Comparison of ENCODE assay signal across 10 cellular contexts in genomic region chr6:26030716-26031115, GRCh38. TPM values are rescaled to one million over a fixed set of nuclear protein-coding genes. Genes with fewer than 3 reads are reported as not detected.
DNase-seq lines count a peak whose midpoint lies in the region; ATAC-seq, FAIRE-seq and TF ChIP-seq lines count a peak whose summit lies in the region.
"Had no signal": no experiment of that assay in that cellular context is flagged by ENCODE, and none has a peak within 500 bp of the region (broad histone marks: within the 10 kb centered on the region; RNA-seq: fewer than 3 reads in every experiment).

No MANE protein-coding gene starts in this region.

- no peak for DNase-seq in activated naive CD4-positive, alpha-beta T cell treated with anti-CD3 and anti-CD28 coated beads, Interleukin-2, amount 10 ng/mL, durations not matched to agents 7 days and 5 days
- no peak for DNase-seq in activated naive CD4-positive, alpha-beta T cell treated with Interleukin-2 at 50 U/mL for 16 hours
- peak; percentile 50 for DNase-seq in NCI-H526 treated with DMSO at 0.1 percent for 48 hours (lab: John Stamatoyannopoulos, UW)
- DNase-seq in GM12878 (ENCODE audit: low read depth, low spot score): no peak
- no peak for DNase-seq in stimulated activated effector memory CD8-positive, alpha-beta T cell treated with anti-CD3 and anti-CD28 coated beads, Interleukin-12 subunit alpha, Interleukin-12 subunit beta, amount 100 ng/mL, for 72 hours (ENCODE audit: low spot score in 2 of 2)
- no peak for DNase-seq in foreskin melanocyte
- no peak for DNase-seq in NCI-H510A treated with DMSO at 0.1 percent for 48 hours (lab: John Stamatoyannopoulos, UW)
- DNase-seq: CD4-positive, alpha-beta memory T cell had no signal

- ATAC-seq in GM12878 (no peak), HG03175 (IDR thresholded peaks at IDR 0.05; ENCODE audit: unreplicated experiment) (no peak)
- ATAC-seq in stimulated activated effector memory CD8-positive, alpha-beta T cell treated with anti-CD3 and anti-CD28 coated beads, Interleukin-12 subunit alpha, Interleukin-12 subunit beta, amount 100 ng/mL, for 72 hours: no peak

- peak overlapping the region; percentile 89 for H3K4me3 Mint-ChIP-seq in activated naive CD4-positive, alpha-beta T cell treated with anti-CD3 and anti-CD28 coated beads, Interleukin-2, amount 10 ng/mL, durations not matched to agents 7 days and 5 days
- H3K4me3 Mint-ChIP-seq in stimulated activated effector memory CD8-positive, alpha-beta T cell treated with anti-CD3 and anti-CD28 coated beads, Interleukin-12 subunit alpha, Interleukin-12 subunit beta, amount 100 ng/mL, for 72 hours: peak overlapping the region; percentile 86

- no peak for TF ChIP-seq CTCF in GM12878 (IDR thresholded peaks at IDR 0.05 in 2 of 3, conservative IDR thresholded peaks at IDR 0.05 in 1 of 3; ENCODE audit: control insufficient read depth in 2 of 3, extremely low read depth in 1 of 3, insufficient read depth in 1 of 3, low read depth in 3 of 3, low read length in 3 of 3)

- peak overlapping the region; percentile 41; the same call in 1 of the 2 replicates for H3K4me2 ChIP-seq in GM12878 (ENCODE audit: control insufficient read depth, insufficient read depth)

- H3K27ac Mint-ChIP-seq in activated naive CD4-positive, alpha-beta T cell treated with anti-CD3 and anti-CD28 coated beads, Interleukin-2, amount 10 ng/mL, durations not matched to agents 7 days and 5 days: peak overlapping the region; percentile 99
- H3K27ac Mint-ChIP-seq in stimulated activated effector memory CD8-positive, alpha-beta T cell treated with anti-CD3 and anti-CD28 coated beads, Interleukin-12 subunit alpha, Interleukin-12 subunit beta, amount 100 ng/mL, for 72 hours: peak overlapping the region; percentile 94

- H3K36me3 ChIP-seq in GM12878 (ENCODE audit: control insufficient read depth in 2 of 2, insufficient read depth in 2 of 2, low read length in 1 of 2): no peaks in the 10 kb centered on the region
- H3K36me3 ChIP-seq: prostate gland had no signal

- peaks cover 4% of the 10 kb centered on the region for H3K36me3 Mint-ChIP-seq in activated naive CD4-positive, alpha-beta T cell treated with anti-CD3 and anti-CD28 coated beads, Interleukin-2, amount 10 ng/mL, durations not matched to agents 7 days and 5 days
- H3K36me3 Mint-ChIP-seq in stimulated activated effector memory CD8-positive, alpha-beta T cell treated with anti-CD3 and anti-CD28 coated beads, Interleukin-12 subunit alpha, Interleukin-12 subunit beta, amount 100 ng/mL, for 72 hours: peaks cover 52% of the 10 kb centered on the region

- peak overlapping the region; percentile 45 for H3K9ac ChIP-seq in GM12878 (ENCODE audit: control insufficient read depth, insufficient read depth, low read length)

- CTCF ChIA-PET in activated naive CD4-positive, alpha-beta T cell treated with anti-CD3 and anti-CD28 coated beads, Interleukin-2, amount 10 ng/mL, durations not matched to agents 7 days and 5 days (lab: Charles Lee): interaction anchor here (1.2 to 5.0 kb wide), 3 partner anchors 9 to 25 kb away, joined by 3 to 28 read pairs (median 5); a partner anchor contains a TSS
- CTCF ChIA-PET in GM12878 (lab: Yijun Ruan, JAX): interaction anchor here (0.8 to 12.3 kb wide), 9 partner anchors 9 to 74 kb away, joined by 3 to 117 read pairs (median 8); a partner anchor contains a TSS

- in situ Hi-C loops in GM12878 (cut with MboI): loop anchor here (5.0 kb wide), 3 partner anchors 1117 to 1862 kb away; a partner anchor contains a TSS

- H4K20me1 ChIP-seq in GM12878 (ENCODE audit: control insufficient read depth, insufficient read depth): no peaks in the 10 kb centered on the region

- no peaks in the 10 kb centered on the region for H3K27me3 ChIP-seq in GM12878 (replicated peaks in 1 of 2; ENCODE audit: control insufficient read depth in 2 of 2, insufficient read depth in 2 of 2, low read length in 1 of 2)

- H3K4me3 ChIP-seq in GM12878: no peak overlapping the region

- TF ChIP-seq POLR2A in GM12878 (IDR thresholded peaks at IDR 0.05; ENCODE audit: low read depth, low read length): no peak

- FAIRE-seq in GM12878 (lab: Jason Lieb, UNC): no peak

- H3K27me3 Mint-ChIP-seq in activated naive CD4-positive, alpha-beta T cell treated with anti-CD3 and anti-CD28 coated beads, Interleukin-2, amount 10 ng/mL, durations not matched to agents 7 days and 5 days: no peaks in the 10 kb centered on the region

- 0% methylated on average over 3 of the region's 3 CpGs for WGBS in GM12878 (ENCODE audit: insufficient coverage, insufficient replicate concordance, low lambda C conversion rate, missing lambda C conversion rate)

- peaks cover 70% of the 10 kb centered on the region for H3K4me1 Mint-ChIP-seq in activated naive CD4-positive, alpha-beta T cell treated with anti-CD3 and anti-CD28 coated beads, Interleukin-2, amount 10 ng/mL, durations not matched to agents 7 days and 5 days
- H3K4me1 Mint-ChIP-seq in stimulated activated effector memory CD8-positive, alpha-beta T cell treated with anti-CD3 and anti-CD28 coated beads, Interleukin-12 subunit alpha, Interleukin-12 subunit beta, amount 100 ng/mL, for 72 hours: peaks cover 61% of the 10 kb centered on the region

- POLR2A ChIA-PET in GM12878 (lab: Charles Lee): interaction anchor here (0.6 to 9.8 kb wide), 11 partner anchors 9 to 1863 kb away, joined by 3 to 128 read pairs (median 5); partner anchors contain the start of gene TRIM38

- TF ChIP-seq RAD21 in GM12878 (IDR thresholded peaks at IDR 0.05; ENCODE audit: insufficient read depth, low read depth, low read length): no peak

- no peaks in the 10 kb centered on the region for H3K79me2 ChIP-seq in GM12878 (ENCODE audit: control insufficient read depth, insufficient read depth, low read length)

- intact Hi-C loops in GM12878 (cut with micrococcal nuclease; ENCODE audit: unreplicated experiment): loop anchor here (2.0 to 5.0 kb wide), 4 partner anchors 127 to 242 kb away; a partner anchor contains a TSS

- H3K4me1 ChIP-seq in GM12878 (ENCODE audit: control insufficient read depth, insufficient read depth, low read length): peaks cover 9% of the 10 kb centered on the region; the same call in 1 of the 2 replicates
- H3K4me1 ChIP-seq: prostate gland had no signal

- SMC1A ChIA-PET in GM12878 (lab: Charles Lee; ENCODE audit: uncharacterized antibody, unreplicated experiment): interaction anchor here (1.1 to 4.4 kb wide), 7 partner anchors 9 to 310 kb away, joined by 3 to 39 read pairs (median 4); a partner anchor contains a TSS

- H3K27ac ChIP-seq in GM12878 (ENCODE audit: control insufficient read depth, insufficient read depth): peak overlapping the region; percentile 95

- no peak overlapping the region for H2AFZ ChIP-seq in GM12878 (ENCODE audit: control insufficient read depth, low read depth, low read length)

- RAD21 ChIA-PET in GM12878 (lab: Charles Lee; ENCODE audit: unreplicated experiment): interaction anchor here (0.8 to 6.0 kb wide), 6 partner anchors 9 to 186 kb away, joined by 3 to 38 read pairs (median 9); a partner anchor contains a TSS

- no peak for TF ChIP-seq EP300 in GM12878 (IDR thresholded peaks at IDR 0.05; ENCODE audit: borderline replicate concordance in 1 of 2, control insufficient read depth in 1 of 2, low read depth in 2 of 2, low read length in 2 of 2)

- no peaks in the 10 kb centered on the region for H3K9me3 Mint-ChIP-seq in activated naive CD4-positive, alpha-beta T cell treated with anti-CD3 and anti-CD28 coated beads, Interleukin-2, amount 10 ng/mL, durations not matched to agents 7 days and 5 days
- no peaks in the 10 kb centered on the region for H3K9me3 Mint-ChIP-seq in stimulated activated effector memory CD8-positive, alpha-beta T cell treated with anti-CD3 and anti-CD28 coated beads, Interleukin-12 subunit alpha, Interleukin-12 subunit beta, amount 100 ng/mL, for 72 hours

- no TSS peak for BruUV-seq in GM12878 (replicated peaks; lab: Mats Ljungman, UMichigan)

- H3K9me3 ChIP-seq in GM12878 (replicated peaks; ENCODE audit: control insufficient read depth, insufficient read depth, low read length): no peaks in the 10 kb centered on the region
- H3K9me3 ChIP-seq: prostate gland had no signal

TF ChIP-seq in GM12878, 131 proteins besides CTCF, POLR2A, EP300 and RAD21 (continues in another document):
- no peak for TF ChIP-seq BMI1 (IDR thresholded peaks at IDR 0.05; ENCODE audit: borderline replicate concordance)
- no peak for TF ChIP-seq KLF5 (IDR thresholded peaks at IDR 0.05; ENCODE audit: partially characterized antibody)
- no peak for TF ChIP-seq YY1 (IDR thresholded peaks at IDR 0.05; ENCODE audit: low read depth, low read length)
- no peak for TF ChIP-seq CBFB (IDR thresholded peaks at IDR 0.05; ENCODE audit: low read depth)
- no peak for TF ChIP-seq STAT1 (conservative IDR thresholded peaks at IDR 0.05)

RNA-seq across cellular contexts. Expression of gene HFE, which starts 56.5 kb away (rescaled TPM):
- 4.1 and 4.5 TPM in 2 replicates for total RNA-seq in GM12878 (2013; cell fraction: nucleolus; rRNA removed)
- total RNA-seq in GM12878 (2014; rRNA removed) (1.5 and 2.1 TPM in 2 replicates), GM12878 (2014; rRNA removed; fragmentation: Illumina TruSeq; extraction: Trizol) (1.9 and 2.3 TPM in 2 replicates), GM12878 (2021) (2.3 and 3.2 TPM in 2 replicates)
- 1.1 TPM for polyA plus RNA-seq in GM12878 (2011; ENCODE audit: low read depth)
- polyA plus RNA-seq in GM12878 (2011; rRNA removed) (5.9 TPM in 2 replicates), GM12878 (2014; fragmentation: Illumina TruSeq; extraction: Trizol) (2.2 and 5.1 TPM in 2 replicates), GM12878 (2014; fragmentation: Nextera tagmentation; extraction: Ambion mirVana) (1 to 10 TPM in 1 of 2 experiments, under 1 TPM in 1; 0.52 to 1.2 TPM), GM12878 (2014; rRNA removed) (2.2 and 3.0 TPM in 2 replicates), GM12878 (2016; fragmentation: Nextera tagmentation; extraction: Ambion mirVana) (1 to 10 TPM; 1.3 to 1.5 TPM)
- polyA plus RNA-seq in GM12878 (2011; cell fraction: cytosol; rRNA removed): 4.6 and 4.8 TPM in 2 replicates
- 5.6 and 6.5 TPM in 2 replicates for polyA plus RNA-seq in GM12878 (2011; cell fraction: nucleus; rRNA removed)
- polyA plus RNA-seq in GM12878 (2012): 0.95 and 2.1 TPM in 2 replicates
- 6.9 and 8.1 TPM in 2 replicates for polyA minus RNA-seq in GM12878 (2011; rRNA and poly(A)+ RNA removed)
- 1.1 and 1.9 TPM in 2 replicates for polyA minus RNA-seq in GM12878 (2011; cell fraction: cytosol; rRNA and poly(A)+ RNA removed)
- polyA minus RNA-seq in GM12878 (2011; cell fraction: nucleus; rRNA and poly(A)+ RNA removed): 2.1 and 2.3 TPM in 2 replicates
